20 cellular contexts compared by ENCODE assay signal in genomic region chr6:137191670-137192069, GRCh38. TPM values are rescaled to one million over a fixed set of nuclear protein-coding genes. Genes with fewer than 3 reads are reported as not detected.
A peak's percentile ranks its signal among the peaks of the same experiment; 100 is the strongest.
DNase-seq lines count a peak whose midpoint lies in the region; ATAC-seq and TF ChIP-seq lines count a peak whose summit lies in the region.
"Had no signal": no experiment of that assay in that cellular context is flagged by ENCODE, and none has a peak within 500 bp of the region (broad histone marks: within the 10 kb centered on the region; RNA-seq: fewer than 3 reads in every experiment).

No MANE protein-coding gene starts in this region.

- CTCF ChIA-PET in WTC11 (lab: Charles Lee) = no interaction called here

- no peak for ATAC-seq in HG02884 (IDR thresholded peaks at IDR 0.05; ENCODE audit: unreplicated experiment)
- no peak for ATAC-seq in WTC11
- ATAC-seq: HCT116, K562 had no signal

- no peak overlapping the region for H3K4me3 Mint-ChIP-seq in dendritic cell treated with granulocyte-macrophage colony-stimulating factor and Interleukin-4, amounts not matched to agents 40 ng/mL and 50 ng/mL, for 4 days
- no peak overlapping the region for H3K4me3 Mint-ChIP-seq in WTC11

- H3K4me3 ChIP-seq in fibroblast of villous mesenchyme (ENCODE audit: low read depth, low read length) = no peak overlapping the region
- H3K4me3 ChIP-seq: K562 had no signal

- H3K36me3 Mint-ChIP-seq in dendritic cell treated with granulocyte-macrophage colony-stimulating factor and Interleukin-4, amounts not matched to agents 40 ng/mL and 50 ng/mL, for 4 days (ENCODE audit: low read depth) = peaks cover 15% of the 10 kb centered on the region
- H3K36me3 Mint-ChIP-seq in WTC11 = peaks cover 43% of the 10 kb centered on the region

- peaks cover 12% of the 10 kb centered on the region for H3K9me3 Mint-ChIP-seq in dendritic cell treated with granulocyte-macrophage colony-stimulating factor and Interleukin-4, amounts not matched to agents 40 ng/mL and 50 ng/mL, for 4 days
- H3K9me3 Mint-ChIP-seq in WTC11 = peaks cover 63% of the 10 kb centered on the region

- H3K27me3 Mint-ChIP-seq in dendritic cell treated with granulocyte-macrophage colony-stimulating factor and Interleukin-4, amounts not matched to agents 40 ng/mL and 50 ng/mL, for 4 days = no peaks in the 10 kb centered on the region
- no peaks in the 10 kb centered on the region; the same call in 1 of the 2 replicates for H3K27me3 Mint-ChIP-seq in WTC11 (ENCODE audit: low read depth)

- POLR2A ChIA-PET in WTC11 (lab: Charles Lee) = no interaction called here

- peaks cover 17% of the 10 kb centered on the region for H3K4me1 Mint-ChIP-seq in dendritic cell treated with granulocyte-macrophage colony-stimulating factor and Interleukin-4, amounts not matched to agents 40 ng/mL and 50 ng/mL, for 4 days (ENCODE audit: low read depth)
- no peaks in the 10 kb centered on the region for H3K4me1 Mint-ChIP-seq in WTC11

- peak overlapping the region; percentile 84 for H3K27ac Mint-ChIP-seq in dendritic cell treated with granulocyte-macrophage colony-stimulating factor and Interleukin-4, amounts not matched to agents 40 ng/mL and 50 ng/mL, for 4 days
- no peak overlapping the region for H3K27ac Mint-ChIP-seq in WTC11

- TF ChIP-seq CTCF in fibroblast of villous mesenchyme (IDR thresholded peaks at IDR 0.05; ENCODE audit: insufficient read depth, low read depth, low read length) (no peak), WTC11 (IDR thresholded peaks at IDR 0.05) (no peak)

- intact Hi-C loops in dendritic cell treated with granulocyte-macrophage colony-stimulating factor and Interleukin-4, amounts not matched to agents 40 ng/mL and 50 ng/mL, for 4 days (cut with micrococcal nuclease) = loop anchor here (5.0 kb wide), 1 partner anchor 34 kb away; no protein-coding TSS in a partner anchor

- DNase-seq in LHCN-M2 (ENCODE audit: low read depth) (peak; percentile 60), fibroblast of villous mesenchyme (ENCODE audit: low read depth) (peak; percentile 34), myocyte (ENCODE audit: low read depth) (peak; percentile 31), HT-29 (ENCODE audit: low spot score) (no peak), WTC11 (ENCODE audit: low spot score) (no peak)
- DNase-seq in stimulated activated CD4-positive, alpha-beta T cell treated with anti-CD3 and anti-CD28 coated beads, Interleukin-1b, Interleukin-23, amount 100 ng/mL, for 48 hours = no peak
- DNase-seq: AML-193, DMS79, GOT3, NCI-H1417, NCI-H187, NCI-H226, NCI-H524, NCI-H82, SIG-M5 had no signal

TF ChIP-seq in WTC11, 78 proteins besides CTCF, POLR2A, EP300 and RAD21:
- TF ChIP-seq E2F4 (CRISPR knock-in tag; IDR thresholded peaks at IDR 0.05; ENCODE audit: borderline replicate concordance, low read depth) (no peak), ARID4B (CRISPR knock-in tag; IDR thresholded peaks at IDR 0.05; ENCODE audit: borderline replicate concordance) (no peak), MYBL2 (CRISPR knock-in tag; IDR thresholded peaks at IDR 0.05) (no peak), ZNF121 (CRISPR knock-in tag; IDR thresholded peaks at IDR 0.05) (no peak), NFATC4 (CRISPR knock-in tag; IDR thresholded peaks at IDR 0.05) (no peak), TEAD4 (CRISPR knock-in tag; IDR thresholded peaks at IDR 0.05) (no peak), IRF1 (CRISPR knock-in tag; IDR thresholded peaks at IDR 0.05) (no peak), AFF4 (CRISPR knock-in tag; IDR thresholded peaks at IDR 0.05; ENCODE audit: borderline replicate concordance) (no peak), JUN (CRISPR knock-in tag; IDR thresholded peaks at IDR 0.05) (no peak), GABPB1 (CRISPR knock-in tag; IDR thresholded peaks at IDR 0.05) (no peak)

RNA-seq across cellular contexts. Expression of gene IL22RA2, which starts 18.2 kb away (rescaled TPM):
- not detected in 2 replicates for total RNA-seq in LHCN-M2 (2014; rRNA removed)
- not detected for polyA plus RNA-seq in LHCN-M2 (2012)
- not detected in 2 replicates for total RNA-seq in fibroblast of villous mesenchyme
- total RNA-seq in myocyte = 0.16 TPM in 1 of 2 replicates, not detected in the other
- polyA plus RNA-seq in myocyte (2012) = not detected
- total RNA-seq in HT-29 (2014; rRNA removed; shearing (Covaris generic)) = not detected in 2 replicates
- total RNA-seq in WTC11 (2021) = not detected in 3 replicates
- total RNA-seq: K562, RPMI7951 had no signal

RNA-seq across cellular contexts. Expression of gene IFNGR1, which starts 27.5 kb away (rescaled TPM):
- total RNA-seq in LHCN-M2 (2014; rRNA removed) (19.3 and 22.8 TPM in 2 replicates), fibroblast of villous mesenchyme (26.7 and 47.5 TPM in 2 replicates), myocyte (38.8 and 45.4 TPM in 2 replicates), WTC11 (2021) (15.7 to 17.6 TPM (median 17.5 TPM) in 3 replicates)
- polyA plus RNA-seq in LHCN-M2 (2012) = 12.4 TPM
- polyA plus RNA-seq in myocyte (2012) = 23.7 TPM
- total RNA-seq in HT-29 (2014; rRNA removed; shearing (Covaris generic)) = 33.4 and 34.9 TPM in 2 replicates

Comparison
In these comparisons a context has a peak if more than half of its experiments do, and no peak if none do; other contexts are left out.
1. DNase-seq: peak in LHCN-M2 (single experiment), fibroblast of villous mesenchyme (single experiment) and myocyte (single experiment); none in HT-29 (single experiment), WTC11 (single experiment) and stimulated activated CD4-positive, alpha-beta T cell treated with anti-CD3 and anti-CD28 coated beads, Interleukin-1b, Interleukin-23, amount 100 ng/mL, for 48 hours (single experiment).